Comparison of ENCODE assay signal across 26 cellular contexts in genomic region chr10:48582970-48583369, GRCh38. TPM values are rescaled to one million over a fixed set of nuclear protein-coding genes. Genes with fewer than 3 reads are reported as not detected.
DNase-seq lines count a peak whose midpoint lies in the region; ATAC-seq and TF ChIP-seq lines count a peak whose summit lies in the region.
"Had no signal": no experiment of that assay in that cellular context is flagged by ENCODE, and none has a peak within 500 bp of the region (broad histone marks: within the 10 kb centered on the region; RNA-seq: fewer than 3 reads in every experiment).

No MANE protein-coding gene starts in this region.

- no peak overlapping the region for H2AFZ ChIP-seq in H9 (ENCODE audit: low read length)

- H3T11ph ChIP-seq in H9 (ENCODE audit: low read length): no peak overlapping the region

- H3K4me1 Mint-ChIP-seq in H9: peaks cover 15 to 16% of the 10 kb centered on the region in 2 experiments
- H3K4me1 Mint-ChIP-seq: activated CD4-positive, alpha-beta memory T cell treated with anti-CD3 and anti-CD28 coated beads, Interleukin-2, amount 10 ng/mL, durations not matched to agents 7 days and 5 days; activated naive CD8-positive, alpha-beta T cell treated with anti-CD3 and anti-CD28 coated beads, Interleukin-2, amount 10 ng/mL, durations not matched to agents 7 days and 5 days; CD4-positive, alpha-beta memory T cell had no signal

- H3K4me3 ChIP-seq in tibial nerve: no peak overlapping the region
- H3K4me3 ChIP-seq: body of pancreas, skin epidermis, thyroid gland had no signal

- peak; percentile 51 for DNase-seq in activated effector memory CD4-positive, alpha-beta T cell treated with anti-CD3 and anti-CD28 coated beads, Interleukin-2, amount 50 U/mL, for 16 hours
- DNase-seq in activated effector memory CD4-positive, alpha-beta T cell treated with Interleukin-2 at 50 U/mL for 16 hours: no peak
- DNase-seq in ecto neural progenitor cell (ENCODE audit: low spot score): peak; percentile 34
- peak; percentile 86 for DNase-seq in medulla oblongata (ENCODE audit: extremely low spot score)
- DNase-seq in tibial nerve (ENCODE audit: low spot score in 2 of 2): peak; percentile 19 to 22
- DNase-seq in H9: no peak
- no peak for DNase-seq in H4 (ENCODE audit: low spot score)
- DNase-seq: 8988T; activated CD4-positive, alpha-beta memory T cell treated with anti-CD3 and anti-CD28 coated beads, Interleukin-2, amount 10 ng/mL, durations not matched to agents 7 days and 5 days; activated CD4-positive, CD25-positive, alpha-beta regulatory T cell treated with anti-CD3 and anti-CD28 coated beads, Interleukin-2, amount 50 U/mL, for 72 hours; activated naive CD8-positive, alpha-beta T cell treated with anti-CD3 and anti-CD28 coated beads, Interleukin-2, amount 10 ng/mL, durations not matched to agents 7 days and 5 days; body of pancreas; CD4-positive, alpha-beta memory T cell; effector CD8-positive, alpha-beta T cell; mesenchymal stem cell; NCI-H2029 treated with DMSO at 0.1 percent for 48 hours; NCI-H774; RPMI8226; SK-N-SH had no signal

- no peak for ATAC-seq in GM18511 (IDR thresholded peaks at IDR 0.05; ENCODE audit: unreplicated experiment)
- ATAC-seq: body of pancreas had no signal

- H3K23me2 ChIP-seq in H9 (ENCODE audit: insufficient read length, low read depth, low read length, poor library complexity, severe bottlenecking): no peaks in the 10 kb centered on the region

- TF ChIP-seq POLR2A in tibial nerve (IDR thresholded peaks at IDR 0.05): no peak

- H3K9me3 ChIP-seq in tibial nerve: peaks cover 0 to 12% (median 0%) of the 10 kb centered on the region in 4 donors
- peaks cover 8% of the 10 kb centered on the region for H3K9me3 ChIP-seq in H9 (ENCODE audit: control insufficient read depth, low read depth, low read length)
- H3K9me3 ChIP-seq: body of pancreas, SK-N-SH, thyroid gland had no signal

- peaks cover 9 to 13% (median 10%) of the 10 kb centered on the region in 3 experiments for H3K36me3 Mint-ChIP-seq in H9 (ENCODE audit: insufficient read depth in 1 of 3, low read depth in 3 of 3)
- H3K36me3 Mint-ChIP-seq: activated naive CD8-positive, alpha-beta T cell treated with anti-CD3 and anti-CD28 coated beads, Interleukin-2, amount 10 ng/mL, durations not matched to agents 7 days and 5 days; CD4-positive, alpha-beta memory T cell had no signal

- H3K9ac ChIP-seq in H9 (ENCODE audit: extremely low read depth, insufficient read length, low read length): no peak overlapping the region
- H3K9ac ChIP-seq: SK-N-SH had no signal

- no peak overlapping the region for H2AK5ac ChIP-seq in H9 (ENCODE audit: insufficient read length, low read length)

- H2BK15ac ChIP-seq in H9 (ENCODE audit: low read depth, low read length): no peak overlapping the region

- H4K20me1 ChIP-seq in H9 (ENCODE audit: control insufficient read depth, insufficient read depth, insufficient read length): no peaks in the 10 kb centered on the region

- H3K27ac Mint-ChIP-seq in H9: no peak overlapping the region
- H3K27ac Mint-ChIP-seq: activated CD4-positive, alpha-beta memory T cell treated with anti-CD3 and anti-CD28 coated beads, Interleukin-2, amount 10 ng/mL, durations not matched to agents 7 days and 5 days; activated naive CD8-positive, alpha-beta T cell treated with anti-CD3 and anti-CD28 coated beads, Interleukin-2, amount 10 ng/mL, durations not matched to agents 7 days and 5 days; activated T-helper 2 cell treated with anti-CD3 and anti-CD28 coated beads, Interferon-gamma antibody, Interleukin-2, Interleukin-4, amounts not matched to agents 10 μg/mL and 5 μg/mL and 100 μg/mL, durations not matched to agents 14 hours and 24 hours and 36 hours; CD4-positive, alpha-beta memory T cell; stimulated activated naive CD8-positive, alpha-beta T cell treated with anti-CD3 and anti-CD28 coated beads, Interleukin-15, Interleukin-2, amounts not matched to agents 100 ng/mL and 50 ng/mL, for 24 hours; T-helper 1 cell treated with Interleukin-12 subunit alpha and Interleukin-12 subunit beta and Interleukin-4 antibody, amounts not matched to agents 30 μg/mL and 1 μg/mL, for 36 hours had no signal

- no peak overlapping the region for H4K5ac ChIP-seq in H9 (ENCODE audit: insufficient read length, low read depth, low read length)

- H3K14ac ChIP-seq in H9 (ENCODE audit: insufficient read depth, low read length): no peak overlapping the region

- no peak overlapping the region for H3K4ac ChIP-seq in H9 (ENCODE audit: low read depth, low read length)

- H3K23ac ChIP-seq in H9 (ENCODE audit: insufficient read length, low read depth, low read length): no peak overlapping the region

- no peak overlapping the region for H3K4me2 ChIP-seq in H9 (ENCODE audit: insufficient read depth, insufficient read length, low read length)
- H3K4me2 ChIP-seq: SK-N-SH had no signal

- no peak for TF ChIP-seq EP300 in tibial nerve (IDR thresholded peaks at IDR 0.05)

- no peaks in the 10 kb centered on the region for H3K79me1 ChIP-seq in H9 (ENCODE audit: insufficient read depth, low read depth, low read length, poor library complexity, severe bottlenecking)

- H2BK20ac ChIP-seq in H9 (ENCODE audit: low read depth, low read length, poor library complexity, severe bottlenecking): no peak overlapping the region

- H4K8ac ChIP-seq in H9 (replicated peaks; ENCODE audit: insufficient read length, low read depth, low read length): no peak overlapping the region

- no peak for TF ChIP-seq CTCF in tibial nerve (IDR thresholded peaks at IDR 0.05)
- no peak for TF ChIP-seq CTCF in H9 (conservative IDR thresholded peaks at IDR 0.05)

- H3K4me3 Mint-ChIP-seq in H9: no peak overlapping the region
- H3K4me3 Mint-ChIP-seq: activated CD4-positive, alpha-beta memory T cell treated with anti-CD3 and anti-CD28 coated beads, Interleukin-2, amount 10 ng/mL, durations not matched to agents 7 days and 5 days; activated naive CD8-positive, alpha-beta T cell treated with anti-CD3 and anti-CD28 coated beads, Interleukin-2, amount 10 ng/mL, durations not matched to agents 7 days and 5 days; CD4-positive, alpha-beta memory T cell; stimulated activated naive CD8-positive, alpha-beta T cell treated with anti-CD3 and anti-CD28 coated beads, Interleukin-15, Interleukin-2, amounts not matched to agents 100 ng/mL and 50 ng/mL, for 24 hours; T-helper 1 cell treated with Interleukin-12 subunit alpha and Interleukin-12 subunit beta and Interleukin-4 antibody, amounts not matched to agents 30 μg/mL and 1 μg/mL, for 36 hours had no signal

- no peak overlapping the region for H4K91ac ChIP-seq in H9 (ENCODE audit: insufficient read length, low read depth, low read length)

- H2BK5ac ChIP-seq in H9 (ENCODE audit: insufficient read length, low read length): no peak overlapping the region

- H3K27ac ChIP-seq in tibial nerve: no peak overlapping the region
- H3K27ac ChIP-seq in H9 (ENCODE audit: insufficient read length, low read depth, low read length): no peak overlapping the region
- H3K27ac ChIP-seq: body of pancreas, epithelial cell of prostate, skin epidermis, thyroid gland had no signal

- peaks cover 13 to 17% of the 10 kb centered on the region in 2 experiments for H3K9me3 Mint-ChIP-seq in H9
- H3K9me3 Mint-ChIP-seq: activated CD4-positive, alpha-beta memory T cell treated with anti-CD3 and anti-CD28 coated beads, Interleukin-2, amount 10 ng/mL, durations not matched to agents 7 days and 5 days; activated naive CD8-positive, alpha-beta T cell treated with anti-CD3 and anti-CD28 coated beads, Interleukin-2, amount 10 ng/mL, durations not matched to agents 7 days and 5 days; activated T-helper 2 cell treated with anti-CD3 and anti-CD28 coated beads, Interferon-gamma antibody, Interleukin-2, Interleukin-4, amounts not matched to agents 10 μg/mL and 5 μg/mL and 100 μg/mL, durations not matched to agents 14 hours and 24 hours and 36 hours; T-helper 1 cell treated with Interleukin-12 subunit alpha and Interleukin-12 subunit beta and Interleukin-4 antibody, amounts not matched to agents 30 μg/mL and 1 μg/mL, for 36 hours had no signal

- peaks cover 23% of the 10 kb centered on the region for H3K27me3 Mint-ChIP-seq in H9 (ENCODE audit: low read depth)

- H3K18ac ChIP-seq in H9 (ENCODE audit: insufficient read length, low read depth, low read length): no peak overlapping the region

- no peaks in the 10 kb centered on the region for H3K4me1 ChIP-seq in tibial nerve
- no peaks in the 10 kb centered on the region for H3K4me1 ChIP-seq in H9 (ENCODE audit: insufficient read depth, low read length)
- H3K4me1 ChIP-seq: body of pancreas, thyroid gland had no signal

- no peak overlapping the region for H2BK12ac ChIP-seq in H9 (ENCODE audit: insufficient read length, low read depth, low read length)

- no peaks in the 10 kb centered on the region for H3K36me3 ChIP-seq in tibial nerve
- H3K36me3 ChIP-seq: thyroid gland had no signal

- 86 to 87% methylated on average over 7 to 10 of the region's 10 CpGs for WGBS in tibial nerve, 2 donors
- no CpG with 5 or more reads among the region's 10 CpGs for WGBS in H9 (ENCODE audit: extremely low coverage, insufficient read length, low lambda C conversion rate)

- H2BK120ac ChIP-seq in H9 (ENCODE audit: low read depth, low read length, poor library complexity, severe bottlenecking): no peak overlapping the region

- no peak overlapping the region for H3K56ac ChIP-seq in H9 (ENCODE audit: insufficient read length, low read depth, low read length)

- H3K79me2 ChIP-seq in H9 (ENCODE audit: insufficient read depth, low read length): no peaks in the 10 kb centered on the region

- H3K27me3 ChIP-seq in tibial nerve (no peaks in the 10 kb centered on the region), H9 (ENCODE audit: insufficient read depth, low read length) (no peaks in the 10 kb centered on the region)
- H3K27me3 ChIP-seq: body of pancreas, thyroid gland had no signal

RNA-seq across cellular contexts. Expression of gene ARHGAP22, which starts 21.9 kb away (rescaled TPM):
- total RNA-seq in tibial nerve (10 to 100 TPM in 3 of 4 donors, 1 to 10 TPM in 1; 7.7 to 16.5 (median 14.3) TPM), H9 (2021) (6.9 and 7.4 TPM in 2 replicates)
- 2.1 and 6.3 TPM in 2 replicates for total RNA-seq in H4 (2014; rRNA removed; shearing (Covaris generic))

Comparison
In these comparisons a context has a peak if more than half of its experiments do, and no peak if none do; other contexts are left out.
1. DNase-seq: peak in activated effector memory CD4-positive, alpha-beta T cell treated with anti-CD3 and anti-CD28 coated beads, Interleukin-2, amount 50 U/mL, for 16 hours (single experiment), ecto neural progenitor cell (single experiment), medulla oblongata (single experiment) and tibial nerve (2 of 2); none in activated effector memory CD4-positive, alpha-beta T cell treated with Interleukin-2 at 50 U/mL for 16 hours (single experiment), H9 (single experiment) and H4 (single experiment).